ENCODE assay signal across 19 cellular contexts in genomic region chr4:13427599-13428325, GRCh38. TPM values are rescaled to one million over a fixed set of nuclear protein-coding genes. Genes with fewer than 3 reads are reported as not detected.
DNase-seq lines count a peak whose midpoint lies in the region; ATAC-seq and TF ChIP-seq lines count a peak whose summit lies in the region.
"Had no signal": no experiment of that assay in that cellular context is flagged by ENCODE, and none has a peak within 500 bp of the region (broad histone marks: within the 10 kb centered on the region; RNA-seq: fewer than 3 reads in every experiment).

No MANE protein-coding gene starts in this region.

- H3F3A ChIP-seq in GM23338 (replicated peaks; ENCODE audit: low read depth): no peaks in the 10 kb centered on the region

- H3K4me2 ChIP-seq in GM23338: 0 out of 2 replicates have a peak overlapping the region, but pooled peaks have one; percentile 18
- H3K4me2 ChIP-seq in fibroblast of lung (ENCODE audit: extremely low read depth, insufficient read depth, low read length): no peak overlapping the region

- H3K27me3 Mint-ChIP-seq in GM23338 (ENCODE audit: insufficient read depth, low read depth, poor library complexity) (no peaks in the 10 kb centered on the region), mesothelial cell of epicardium (ENCODE audit: low read depth) (no peaks in the 10 kb centered on the region)
- H3K27me3 Mint-ChIP-seq: T-cell had no signal

- no peak for TF ChIP-seq CTCF in GM23338 (conservative IDR thresholded peaks at IDR 0.05; ENCODE audit: low read depth in 2 of 2)
- TF ChIP-seq CTCF in VCaP (conservative IDR thresholded peaks at IDR 0.05): no peak
- no peak for TF ChIP-seq CTCF in fibroblast of lung (conservative IDR thresholded peaks at IDR 0.05 in 1 of 2, IDR thresholded peaks at IDR 0.05 in 1 of 2; ENCODE audit: low read depth in 1 of 2, low read length in 2 of 2)
- TF ChIP-seq CTCF in mesothelial cell of epicardium (IDR thresholded peaks at IDR 0.05; ENCODE audit: unreplicated experiment): no peak

- no peak overlapping the region for H3K4me3 ChIP-seq in GM23338
- no peak overlapping the region for H3K4me3 ChIP-seq in fibroblast of lung (replicated peaks in 1 of 4; ENCODE audit: control extremely low read depth in 1 of 4, insufficient read depth in 1 of 4, low read depth in 3 of 4, low read length in 4 of 4)

- peak overlapping the region; percentile 87 for H3K27ac Mint-ChIP-seq in GM23338
- peak overlapping the region; percentile 37 for H3K27ac Mint-ChIP-seq in mesothelial cell of epicardium

- no peaks in the 10 kb centered on the region for H3K36me3 ChIP-seq in GM23338 (ENCODE audit: insufficient read depth)
- no peaks in the 10 kb centered on the region for H3K36me3 ChIP-seq in fibroblast of lung (ENCODE audit: control insufficient read depth, insufficient read depth, low read length)
- H3K36me3 ChIP-seq: neutrophil had no signal

- H3K27me3 ChIP-seq in GM23338 (ENCODE audit: insufficient read depth): no peaks in the 10 kb centered on the region
- no peaks in the 10 kb centered on the region for H3K27me3 ChIP-seq in fibroblast of lung (ENCODE audit: control insufficient read depth, insufficient read depth, low read length)
- H3K27me3 ChIP-seq: neutrophil had no signal

- H4K20me1 ChIP-seq in GM23338 (replicated peaks; ENCODE audit: insufficient read depth) (no peaks in the 10 kb centered on the region), fibroblast of lung (ENCODE audit: control insufficient read depth, extremely low read depth, insufficient read depth, low read length) (no peaks in the 10 kb centered on the region)

- H3K36me3 Mint-ChIP-seq in GM23338 (ENCODE audit: low read depth) (peaks cover 11% of the 10 kb centered on the region), mesothelial cell of epicardium (peaks cover 28% of the 10 kb centered on the region)

- H3K27ac ChIP-seq in GM23338 (ENCODE audit: low read depth) (no peak overlapping the region; the same call in 1 of the 2 replicates), VCaP (peak overlapping the region; percentile 31; the same call in 1 of the 2 replicates), fibroblast of lung (ENCODE audit: insufficient read depth, low read length) (no peak overlapping the region)
- H3K27ac ChIP-seq: neutrophil had no signal

- no peak overlapping the region for H3K4me3 Mint-ChIP-seq in GM23338
- no peak overlapping the region for H3K4me3 Mint-ChIP-seq in mesothelial cell of epicardium
- H3K4me3 Mint-ChIP-seq: T-cell had no signal

- H3K4me1 Mint-ChIP-seq in GM23338 (peaks cover 30% of the 10 kb centered on the region), mesothelial cell of epicardium (peaks cover 13% of the 10 kb centered on the region)

- H3K79me2 ChIP-seq in GM23338 (replicated peaks; ENCODE audit: insufficient read depth) (peaks cover 11% of the 10 kb centered on the region; the same call in 1 of the 2 replicates), fibroblast of lung (ENCODE audit: control insufficient read depth, insufficient read depth, low read length) (no peaks in the 10 kb centered on the region)

- peak; percentile 32 for DNase-seq in GM23338 (ENCODE audit: low spot score)
- DNase-seq in fibroblast of lung (ENCODE audit: low read depth in 2 of 2): peak; percentile 17 to 19
- no peak for DNase-seq in mesothelial cell of epicardium (ENCODE audit: low spot score in 2 of 2, unreplicated experiment in 2 of 2)
- no peak for DNase-seq in posterior vena cava (ENCODE audit: low spot score)
- DNase-seq in NCI-H69 (lab: John Stamatoyannopoulos, UW): no peak
- DNase-seq in Ammon's horn (ENCODE audit: low spot score): no peak
- DNase-seq: activated CD4-positive, alpha-beta T cell treated with anti-CD3 and anti-CD28 coated beads, Interleukin-2, amount 50 U/mL, for 1 hour; activated gamma-delta T cell treated with Interleukin-2 at 50 U/mL for 16 hours; amniotic stem cell; central memory CD4-positive, alpha-beta T cell; effector CD8-positive, alpha-beta T cell; Kasumi-1; left cardiac atrium; NCI-H1417; SHP77; T-cell had no signal

- H3K9me3 Mint-ChIP-seq in GM23338 (no peaks in the 10 kb centered on the region), mesothelial cell of epicardium (peaks cover 17% of the 10 kb centered on the region)

- H2AFZ ChIP-seq in GM23338 (no peak overlapping the region), fibroblast of lung (ENCODE audit: low read length) (no peak overlapping the region)

- peaks cover 25% of the 10 kb centered on the region for H3K4me1 ChIP-seq in GM23338 (ENCODE audit: insufficient read depth)
- H3K4me1 ChIP-seq in fibroblast of lung (ENCODE audit: control insufficient read depth, extremely low read depth, insufficient read depth, low read length): no peaks in the 10 kb centered on the region

- intact Hi-C loops in posterior vena cava (cut with DNase I): no loop called here

- no peaks in the 10 kb centered on the region for H3K9me3 ChIP-seq in fibroblast of lung (ENCODE audit: control insufficient read depth, insufficient read depth, low read depth, low read length)
- H3K9me3 ChIP-seq: neutrophil had no signal

- H3K9ac ChIP-seq in fibroblast of lung (ENCODE audit: insufficient read depth, low read length): no peak overlapping the region

- H3K9me2 ChIP-seq in GM23338 (ENCODE audit: insufficient read depth): no peaks in the 10 kb centered on the region

- no peak; the same call in 2 of the 3 replicates for ATAC-seq in GM23338
- no peak for ATAC-seq in HG02885 (IDR thresholded peaks at IDR 0.05; ENCODE audit: poor library complexity, unreplicated experiment)
- ATAC-seq: left cardiac atrium, T-cell had no signal

TF ChIP-seq in GM23338, 12 proteins besides CTCF, POLR2A, EP300 and RAD21 (continues in another document):
- no peak for TF ChIP-seq ZNF114 (CRISPR knock-in tag; IDR thresholded peaks at IDR 0.05)
- no peak for TF ChIP-seq ZNF331 (CRISPR knock-in tag; IDR thresholded peaks at IDR 0.05; ENCODE audit: low read depth)
- TF ChIP-seq STAT1 (IDR thresholded peaks at IDR 0.05; ENCODE audit: unreplicated experiment): no peak
- TF ChIP-seq ZNF462 (CRISPR knock-in tag; IDR thresholded peaks at IDR 0.05): no peak

RNA-seq across cellular contexts. Expression of gene RAB28, which starts 56.4 kb away (rescaled TPM):
- 23.9 and 35.9 TPM in 2 replicates for total RNA-seq in GM23338 (2014; rRNA removed; shearing (Covaris generic))
- polyA plus RNA-seq in GM23338 (2016; fragmentation: Nextera tagmentation; extraction: Ambion mirVana): 13.8 and 15.3 TPM in 2 replicates
- total RNA-seq in fibroblast of lung: 17.7 and 27.0 TPM in 2 replicates
- polyA plus RNA-seq in fibroblast of lung: 14.6 and 18.1 TPM in 2 replicates
- 9.3 and 11.5 TPM in 2 replicates for polyA plus RNA-seq in fibroblast of lung (2012)
- polyA minus RNA-seq in fibroblast of lung (ENCODE audit: low replicate concordance): 0.75 and 3.1 TPM in 2 replicates
- total RNA-seq in mesothelial cell of epicardium: 17.9 to 18.9 TPM (median 18.4 TPM) in 3 replicates
- total RNA-seq in posterior vena cava: 10 to 100 TPM; 13.9 TPM

Comparison
In these comparisons a context has a peak if more than half of its experiments do, and no peak if none do; other contexts are left out.
1. DNase-seq: peak in GM23338 (single experiment) and fibroblast of lung (2 of 2); none in mesothelial cell of epicardium (0 of 2), posterior vena cava (single experiment), NCI-H69 (single experiment) and Ammon's horn (single experiment).